ENCODE assay signal across 8 cellular contexts in the genomic region with DNA sequence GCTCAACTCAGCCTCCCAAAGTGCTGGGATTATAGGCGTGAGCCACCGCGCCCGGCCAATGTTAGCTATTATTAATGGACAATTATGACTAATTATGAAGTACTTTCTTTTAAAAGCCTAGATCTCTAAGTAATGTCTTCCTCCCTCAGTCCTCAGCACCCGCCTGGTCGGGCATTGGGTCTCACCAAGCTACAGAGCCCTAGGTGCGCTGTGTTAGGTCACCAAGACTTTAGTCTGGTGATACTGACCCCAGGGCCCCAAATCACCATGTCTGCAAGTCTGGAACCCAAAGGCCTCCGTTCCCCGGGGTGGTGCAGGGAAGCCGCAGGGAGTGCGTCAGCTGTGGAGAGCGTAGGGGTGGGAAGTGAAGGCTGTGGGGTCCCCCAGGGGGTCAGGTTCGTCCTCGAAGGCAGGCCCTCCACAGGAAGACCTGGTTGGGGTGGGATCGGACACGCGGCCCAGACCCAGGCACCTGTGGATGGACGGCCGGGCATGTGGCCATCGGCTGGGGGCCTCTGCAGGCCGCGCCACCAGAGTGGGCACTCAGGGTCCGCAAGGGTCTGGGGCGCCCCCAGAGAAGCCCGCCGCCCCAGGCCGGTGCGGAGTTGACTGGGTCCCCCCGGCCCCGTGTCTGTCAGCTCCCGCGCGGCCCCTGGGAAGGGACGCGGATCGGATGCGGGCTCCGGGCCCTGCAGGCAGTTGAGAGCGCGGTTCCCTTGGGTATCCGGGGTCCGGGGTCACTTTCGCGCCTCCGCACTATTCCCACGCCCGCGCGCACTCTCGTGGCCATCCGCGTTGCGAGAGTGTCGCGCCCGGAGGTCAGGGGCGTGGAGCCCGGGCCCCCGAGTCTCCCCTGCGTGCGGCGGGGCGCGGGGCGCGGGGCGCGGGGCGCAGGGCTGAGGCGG. TPM values are rescaled to one million over a fixed set of nuclear protein-coding genes. Genes with fewer than 3 reads are reported as not detected.
DNase-seq lines count a peak whose midpoint lies in the region; TF ChIP-seq lines count a peak whose summit lies in the region.

No MANE protein-coding gene starts in this region.

- H3K18ac ChIP-seq in mesendoderm (ENCODE audit: low read length), result peak overlapping the region; percentile 80

- H4K8ac ChIP-seq in mesendoderm (ENCODE audit: low read depth, low read length), result no peak overlapping the region

- H3K4me1 ChIP-seq in mesendoderm (ENCODE audit: control insufficient read depth, low read depth, low read length) (peaks cover 2% of the 10 kb centered on the region), urinary bladder (ENCODE audit: insufficient read depth) (peaks cover 1% of the 10 kb centered on the region)

- H2BK15ac ChIP-seq in mesendoderm (replicated peaks; ENCODE audit: low read depth), result no peak overlapping the region

- peak overlapping the region; percentile 65 for H3K9ac ChIP-seq in mesendoderm (ENCODE audit: low read length)

- no peak overlapping the region for H2AK5ac ChIP-seq in mesendoderm (ENCODE audit: low read length)

- H3K36me3 Mint-ChIP-seq in activated naive CD4-positive, alpha-beta T cell treated with anti-CD3 and anti-CD28 coated beads for 36 hours (ENCODE audit: low read depth), result peaks cover 10% of the 10 kb centered on the region

- CTCF ChIA-PET in activated naive CD4-positive, alpha-beta T cell treated with anti-CD3 and anti-CD28 coated beads for 36 hours (lab: Charles Lee), result interaction anchor here (1.1 kb wide), 1 partner anchor 10 kb away, joined by 3 read pairs; no protein-coding TSS in a partner anchor

- H3K27ac Mint-ChIP-seq in activated naive CD4-positive, alpha-beta T cell treated with anti-CD3 and anti-CD28 coated beads for 36 hours, result peak overlapping the region; percentile 10

- H2BK5ac ChIP-seq in mesendoderm (ENCODE audit: low read length), result no peak overlapping the region

- H3K27ac ChIP-seq in mesendoderm (ENCODE audit: low read depth, low read length) (no peak overlapping the region), urinary bladder (ENCODE audit: low read depth) (peak overlapping the region; percentile 27)

- H3K23ac ChIP-seq in mesendoderm (ENCODE audit: low read length), result no peak overlapping the region

- no peaks in the 10 kb centered on the region for H3K9me3 Mint-ChIP-seq in activated naive CD4-positive, alpha-beta T cell treated with anti-CD3 and anti-CD28 coated beads for 36 hours

- TF ChIP-seq POLR2A in erythroblast (IDR thresholded peaks at IDR 0.05; ENCODE audit: low read length), result no peak

- no CpG with 5 or more reads among the region's 70 CpGs for WGBS in mesendoderm (ENCODE audit: extremely low coverage, insufficient coverage, low lambda C conversion rate)
- 23% methylated on average over 70 of the region's 70 CpGs for WGBS in urinary bladder

- H3K4ac ChIP-seq in mesendoderm (ENCODE audit: low read depth, low read length), result no peak overlapping the region

- peak overlapping the region; percentile 82 for H3K56ac ChIP-seq in mesendoderm (ENCODE audit: low read length)

- H3K4me3 ChIP-seq in choroid plexus epithelial cell (ENCODE audit: low read depth, low read length) (peak overlapping the region; percentile 92), mesendoderm (ENCODE audit: low read length) (peak overlapping the region; percentile 33), urinary bladder (ENCODE audit: low read depth, low read length) (peak overlapping the region; percentile 85)

- H3K4me2 ChIP-seq in mesendoderm (ENCODE audit: low read length), result peak overlapping the region; percentile 54

- H3K4me3 Mint-ChIP-seq in activated naive CD4-positive, alpha-beta T cell treated with anti-CD3 and anti-CD28 coated beads for 36 hours, result peak overlapping the region; percentile 72

- peaks cover 17% of the 10 kb centered on the region for H3K79me1 ChIP-seq in mesendoderm (ENCODE audit: low read length)

- no peak for DNase-seq in activated naive CD4-positive, alpha-beta T cell treated with anti-CD3 and anti-CD28 coated beads for 36 hours
- no peak for DNase-seq in activated naive CD4-positive, alpha-beta T cell (lab: John Stamatoyannopoulos, UW)
- DNase-seq in choroid plexus epithelial cell (ENCODE audit: low read depth), result no peak
- no peak for DNase-seq in mesendoderm
- no peak for DNase-seq in D341Med (ENCODE audit: low spot score)
- no peak for DNase-seq in erythroblast (lab: John Stamatoyannopoulos, UW)
- no peak for DNase-seq in SHP77 treated with DMSO at 0.1 percent for 48 hours (lab: John Stamatoyannopoulos, UW)

- H3K27me3 Mint-ChIP-seq in activated naive CD4-positive, alpha-beta T cell treated with anti-CD3 and anti-CD28 coated beads for 36 hours (ENCODE audit: low read depth), result peaks cover 2% of the 10 kb centered on the region

- no peak overlapping the region for H2BK120ac ChIP-seq in mesendoderm (ENCODE audit: low read depth, low read length)

- H3K79me2 ChIP-seq in mesendoderm (ENCODE audit: control insufficient read depth, insufficient read depth, low read length), result peaks cover 15% of the 10 kb centered on the region

- no peaks in the 10 kb centered on the region for H3K36me3 ChIP-seq in mesendoderm (ENCODE audit: control insufficient read depth, insufficient read depth, low read length)
- no peaks in the 10 kb centered on the region for H3K36me3 ChIP-seq in urinary bladder (ENCODE audit: insufficient read depth)

- no peaks in the 10 kb centered on the region for H3K27me3 ChIP-seq in mesendoderm (ENCODE audit: insufficient read depth, low read length, poor library complexity)

- TF ChIP-seq CTCF in choroid plexus epithelial cell (conservative IDR thresholded peaks at IDR 0.05; ENCODE audit: low read depth, low read length), result no peak

- no peak overlapping the region for H4K5ac ChIP-seq in mesendoderm (ENCODE audit: low read length)

- peaks cover 21% of the 10 kb centered on the region for H3K4me1 Mint-ChIP-seq in activated naive CD4-positive, alpha-beta T cell treated with anti-CD3 and anti-CD28 coated beads for 36 hours (ENCODE audit: low read depth)

- intact Hi-C loops in activated naive CD4-positive, alpha-beta T cell treated with anti-CD3 and anti-CD28 coated beads for 36 hours (cut with micrococcal nuclease), result no loop called here

RNA-seq across cellular contexts. Expression of a gene that starts 0.7 kb away (rescaled TPM):
- 100 to 1,000 TPM; 125 to 133 TPM for total RNA-seq in activated naive CD4-positive, alpha-beta T cell treated with anti-CD3 and anti-CD28 coated beads for 36 hours
- polyA plus RNA-seq in mesendoderm (2013, experiment 1 of 2), result 29.9 TPM
- 29.8 TPM for polyA plus RNA-seq in mesendoderm (2013, experiment 2 of 2)
- 30.8 TPM for total RNA-seq in urinary bladder
- polyA plus RNA-seq in urinary bladder, result 34.1 TPM

RNA-seq across cellular contexts. Expression of a gene that starts 57.9 kb away (rescaled TPM):
- total RNA-seq in activated naive CD4-positive, alpha-beta T cell treated with anti-CD3 and anti-CD28 coated beads for 36 hours, result 10 to 100 TPM; 22.8 to 23.0 TPM
- polyA plus RNA-seq in mesendoderm (2013, experiment 1 of 2), result 115 TPM
- polyA plus RNA-seq in mesendoderm (2013, experiment 2 of 2), result 116 TPM
- 11.0 TPM for total RNA-seq in urinary bladder
- polyA plus RNA-seq in urinary bladder, result 91.8 TPM

RNA-seq across cellular contexts. Expression of a gene that starts 58.9 kb away (rescaled TPM):
- total RNA-seq in activated naive CD4-positive, alpha-beta T cell treated with anti-CD3 and anti-CD28 coated beads for 36 hours, result 10 to 100 TPM; 59.6 to 60.6 TPM
- 67.8 TPM for polyA plus RNA-seq in mesendoderm (2013, experiment 1 of 2)
- polyA plus RNA-seq in mesendoderm (2013, experiment 2 of 2), result 67.4 TPM
- 17.2 TPM for total RNA-seq in urinary bladder
- polyA plus RNA-seq in urinary bladder, result 13.5 TPM

RNA-seq across cellular contexts. Expression of a gene that starts 58.9 kb away (rescaled TPM):
- total RNA-seq in activated naive CD4-positive, alpha-beta T cell treated with anti-CD3 and anti-CD28 coated beads for 36 hours, result 1 to 10 TPM; 1.3 to 2.1 TPM
- 1.2 TPM for polyA plus RNA-seq in mesendoderm (2013, experiment 1 of 2)
- polyA plus RNA-seq in mesendoderm (2013, experiment 2 of 2), result 1.1 TPM
- total RNA-seq in urinary bladder, result 1.1 TPM
- 0.37 TPM for polyA plus RNA-seq in urinary bladder

Comparison
In these comparisons a context has a peak if more than half of its experiments do, and no peak if none do; other contexts are left out.
1. H3K4me3 ChIP-seq: peak in every context shown above with its lines; median percentile 92 in choroid plexus epithelial cell; 85 in urinary bladder; 33 in mesendoderm.